8 cellular contexts compared by ENCODE assay signal in genomic region chr6:75934643-75935472, GRCh38.
DNase-seq lines count a peak whose midpoint lies in the region; ATAC-seq lines count a peak whose summit lies in the region.

No MANE protein-coding gene starts in this region.

- H3K4me1 Mint-ChIP-seq in activated T-helper 17 cell treated with anti-CD3 and anti-CD28 coated beads, Interleukin-2, amount 50 U/mL, for 72 hours: peaks cover 5% of the 10 kb centered on the region

- H3K27me3 Mint-ChIP-seq in activated T-helper 17 cell treated with anti-CD3 and anti-CD28 coated beads, Interleukin-2, amount 50 U/mL, for 72 hours: peaks cover 16% of the 10 kb centered on the region

- H3K36me3 Mint-ChIP-seq in activated T-helper 17 cell treated with anti-CD3 and anti-CD28 coated beads, Interleukin-2, amount 50 U/mL, for 72 hours (ENCODE audit: low read depth): no peaks in the 10 kb centered on the region

- peak overlapping the region; percentile 47 for H3K4me3 Mint-ChIP-seq in activated T-helper 17 cell treated with anti-CD3 and anti-CD28 coated beads, Interleukin-2, amount 50 U/mL, for 72 hours

- DNase-seq in DMS79 (lab: John Stamatoyannopoulos, UW) (peak; percentile 65), NCI-H748 (lab: John Stamatoyannopoulos, UW; ENCODE audit: unreplicated experiment) (peak; percentile 93), glomerular visceral epithelial cell (ENCODE audit: extremely low spot score) (peak; percentile 79), occipital lobe (lab: John Stamatoyannopoulos, UW) (peak; percentile 19), NK-92 (lab: John Stamatoyannopoulos, UW; ENCODE audit: unreplicated experiment) (no peak)

- no peak overlapping the region for H3K27ac Mint-ChIP-seq in activated T-helper 17 cell treated with anti-CD3 and anti-CD28 coated beads, Interleukin-2, amount 50 U/mL, for 72 hours

- ATAC-seq in GM19467 (IDR thresholded peaks at IDR 0.05; ENCODE audit: unreplicated experiment) (peak; percentile 69), HG03571 (IDR thresholded peaks at IDR 0.05; ENCODE audit: unreplicated experiment) (peak; percentile 60)
- ATAC-seq in activated T-helper 17 cell treated with anti-CD3 and anti-CD28 coated beads, Interleukin-2, amount 50 U/mL, for 72 hours (replicated peaks): peak; percentile 54

- H3K9me3 Mint-ChIP-seq in activated T-helper 17 cell treated with anti-CD3 and anti-CD28 coated beads, Interleukin-2, amount 50 U/mL, for 72 hours: no peaks in the 10 kb centered on the region
